In the genomic region with DNA sequence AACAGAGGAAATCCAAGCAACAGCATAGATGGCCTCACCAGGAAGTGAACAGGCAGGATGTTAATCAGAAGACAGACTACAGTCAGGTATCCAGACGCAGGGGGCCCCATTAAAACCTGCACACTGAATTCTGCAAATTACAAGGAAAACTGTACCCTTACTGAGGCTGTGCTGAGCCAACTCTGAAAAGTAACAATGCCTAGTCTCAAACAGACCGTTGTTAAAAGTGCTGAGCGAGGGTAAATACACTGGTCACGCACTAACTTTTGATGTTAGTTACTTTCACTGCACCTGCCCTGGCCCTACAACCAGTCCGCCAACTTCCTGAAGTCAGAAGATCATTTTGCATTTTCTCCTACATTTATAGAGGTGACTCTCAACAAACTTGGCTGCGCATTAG, we compare ENCODE assay signal across 8 cellular contexts. TPM values are rescaled to one million over a fixed set of nuclear protein-coding genes. Genes with fewer than 3 reads are reported as not detected.
DNase-seq lines count a peak whose midpoint lies in the region; ATAC-seq and TF ChIP-seq lines count a peak whose summit lies in the region.

No MANE protein-coding gene starts in this region.

- H3K9me3 ChIP-seq in left lung (no peaks in the 10 kb centered on the region), upper lobe of left lung (no peaks in the 10 kb centered on the region)

- DNase-seq in stimulated activated CD4-positive, alpha-beta T cell treated with anti-CD3 and anti-CD28 coated beads, Interleukin-15, amount 100 ng/mL, for 24 hours, result peak; percentile 13
- no peak for DNase-seq in stimulated activated CD4-positive, alpha-beta T cell treated with anti-CD3 and anti-CD28 coated beads, Interleukin-4, amount 100 ng/mL, for 1 hour
- DNase-seq in left lung (no peak), upper lobe of left lung (no peak), globus pallidus (ENCODE audit: low spot score) (no peak), midbrain (lab: John Stamatoyannopoulos, UW) (no peak)

- TF ChIP-seq POLR2A in upper lobe of left lung (IDR thresholded peaks at IDR 0.05), result no peak

- H3K9me3 Mint-ChIP-seq in activated naive CD8-positive, alpha-beta T cell (ENCODE audit: low read depth), result no peaks in the 10 kb centered on the region

- TF ChIP-seq EP300 in upper lobe of left lung (IDR thresholded peaks at IDR 0.05), result no peak

- WGBS in upper lobe of left lung, 2 donors, result 12 to 23% methylated on average over 6 of the region's 6 CpGs

- H3K36me3 Mint-ChIP-seq in activated naive CD8-positive, alpha-beta T cell, result peaks cover 3% of the 10 kb centered on the region

- H3K27ac Mint-ChIP-seq in activated naive CD8-positive, alpha-beta T cell, result peak overlapping the region; percentile 98

- H3K4me1 Mint-ChIP-seq in activated naive CD8-positive, alpha-beta T cell (ENCODE audit: low read depth), result peaks cover 34% of the 10 kb centered on the region

- H3K27me3 ChIP-seq in left lung, result no peaks in the 10 kb centered on the region
- no peaks in the 10 kb centered on the region for H3K27me3 ChIP-seq in upper lobe of left lung

- H3K27ac ChIP-seq in left lung (peak overlapping the region; percentile 73 to 80), upper lobe of left lung (peak overlapping the region in 3 of 4 donors; percentile 79 to 88 (median 82))

- TF ChIP-seq CTCF in left lung (IDR thresholded peaks at IDR 0.05) (no peak), upper lobe of left lung (IDR thresholded peaks at IDR 0.05) (no peak)

- no peak for ATAC-seq in left lung
- no peak for ATAC-seq in upper lobe of left lung (ENCODE audit: low FRiP score in 2 of 2)
- ATAC-seq in HG02870 (IDR thresholded peaks at IDR 0.05; ENCODE audit: unreplicated experiment), result no peak

- H3K4me3 ChIP-seq in left lung (peak overlapping the region; percentile 69 to 85), upper lobe of left lung (peak overlapping the region; percentile 58 to 95 (median 64))

- intact Hi-C loops in left lung (cut with DNase I), result no loop called here

- H3K27me3 Mint-ChIP-seq in activated naive CD8-positive, alpha-beta T cell, result no peaks in the 10 kb centered on the region

- H3K36me3 ChIP-seq in left lung (peaks cover 0 to 33% of the 10 kb centered on the region in 2 donors), upper lobe of left lung (peaks cover 13 to 31% (median 22%) of the 10 kb centered on the region in 4 donors)

- peaks cover 6 to 26% of the 10 kb centered on the region in 2 donors for H3K4me1 ChIP-seq in left lung
- H3K4me1 ChIP-seq in upper lobe of left lung, result peaks cover 19 to 34% (median 22%) of the 10 kb centered on the region in 4 donors

- peak overlapping the region; percentile 97 for H3K4me3 Mint-ChIP-seq in activated naive CD8-positive, alpha-beta T cell

RNA-seq across cellular contexts. Expression of a gene that starts 1.0 kb away (rescaled TPM):
- total RNA-seq in left lung (10 to 100 TPM; 13.9 to 16.9 TPM), upper lobe of left lung (10 to 100 TPM; 13.2 to 38.8 (median 14.9) TPM)
